ENCODE assay signal across 1 cellular context in the genomic region with DNA sequence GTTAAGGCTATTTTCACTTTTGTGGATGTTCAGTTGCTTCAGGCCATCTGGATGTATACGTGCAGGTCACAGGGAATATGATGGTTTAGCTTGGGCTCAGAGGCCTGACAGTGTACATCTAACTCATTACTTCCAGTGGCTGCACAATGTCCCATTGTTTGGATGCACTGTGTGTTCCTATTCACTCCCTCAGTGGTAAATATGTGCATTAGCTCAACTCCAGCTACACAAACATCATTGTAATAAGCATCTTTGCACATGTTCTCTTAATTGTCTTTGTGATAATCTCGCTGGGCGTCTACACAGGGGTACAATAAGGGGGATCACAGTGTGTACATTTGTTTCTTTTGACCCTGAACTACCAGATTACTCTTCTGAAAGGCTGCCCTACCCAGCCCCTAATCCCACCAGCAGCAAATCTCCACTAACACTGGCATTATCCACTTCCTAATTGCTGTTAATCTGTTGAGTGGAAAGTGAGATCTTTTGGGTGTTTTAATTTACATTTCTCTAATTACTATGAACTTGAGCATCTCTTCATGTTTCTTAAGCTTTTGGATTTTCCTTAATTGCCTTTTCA.
TF ChIP-seq lines count a peak whose summit lies in the region.

No MANE protein-coding gene starts in this region.

TF ChIP-seq in HepG2, 621 proteins besides CTCF, POLR2A, EP300 and RAD21 (continued from another document and continues in another):
- TF ChIP-seq DMTF1 (CRISPR knock-in tag; IDR thresholded peaks at IDR 0.05), result no peak
- TF ChIP-seq NR2F6 (IDR thresholded peaks at IDR 0.05), result 0 out of 2 replicates have a peak, but pooled peaks have one; percentile 16
- no peak; the same call in 1 of the 2 replicates for TF ChIP-seq NR2F6 (CRISPR knock-in tag; IDR thresholded peaks at IDR 0.05)
- no peak for TF ChIP-seq HES4 (CRISPR knock-in tag; IDR thresholded peaks at IDR 0.05; ENCODE audit: borderline replicate concordance)
- TF ChIP-seq SP140L (CRISPR knock-in tag; IDR thresholded peaks at IDR 0.05; ENCODE audit: borderline replicate concordance), result no peak
- no peak for TF ChIP-seq CENPBD1 (CRISPR knock-in tag; IDR thresholded peaks at IDR 0.05; ENCODE audit: borderline replicate concordance, low read depth)
- no peak for TF ChIP-seq ZSCAN31 (CRISPR knock-in tag; IDR thresholded peaks at IDR 0.05; ENCODE audit: low read depth)
- TF ChIP-seq GATAD2A (CRISPR knock-in tag; IDR thresholded peaks at IDR 0.05), result peak; percentile 58; the same call in 1 of the 2 replicates
- TF ChIP-seq SNAI1 (CRISPR knock-in tag; IDR thresholded peaks at IDR 0.05; ENCODE audit: borderline replicate concordance), result no peak
- TF ChIP-seq TCF7 (IDR thresholded peaks at IDR 0.05; ENCODE audit: low read depth), result no peak; the same call in 1 of the 2 replicates
- TF ChIP-seq, protein P1, sequence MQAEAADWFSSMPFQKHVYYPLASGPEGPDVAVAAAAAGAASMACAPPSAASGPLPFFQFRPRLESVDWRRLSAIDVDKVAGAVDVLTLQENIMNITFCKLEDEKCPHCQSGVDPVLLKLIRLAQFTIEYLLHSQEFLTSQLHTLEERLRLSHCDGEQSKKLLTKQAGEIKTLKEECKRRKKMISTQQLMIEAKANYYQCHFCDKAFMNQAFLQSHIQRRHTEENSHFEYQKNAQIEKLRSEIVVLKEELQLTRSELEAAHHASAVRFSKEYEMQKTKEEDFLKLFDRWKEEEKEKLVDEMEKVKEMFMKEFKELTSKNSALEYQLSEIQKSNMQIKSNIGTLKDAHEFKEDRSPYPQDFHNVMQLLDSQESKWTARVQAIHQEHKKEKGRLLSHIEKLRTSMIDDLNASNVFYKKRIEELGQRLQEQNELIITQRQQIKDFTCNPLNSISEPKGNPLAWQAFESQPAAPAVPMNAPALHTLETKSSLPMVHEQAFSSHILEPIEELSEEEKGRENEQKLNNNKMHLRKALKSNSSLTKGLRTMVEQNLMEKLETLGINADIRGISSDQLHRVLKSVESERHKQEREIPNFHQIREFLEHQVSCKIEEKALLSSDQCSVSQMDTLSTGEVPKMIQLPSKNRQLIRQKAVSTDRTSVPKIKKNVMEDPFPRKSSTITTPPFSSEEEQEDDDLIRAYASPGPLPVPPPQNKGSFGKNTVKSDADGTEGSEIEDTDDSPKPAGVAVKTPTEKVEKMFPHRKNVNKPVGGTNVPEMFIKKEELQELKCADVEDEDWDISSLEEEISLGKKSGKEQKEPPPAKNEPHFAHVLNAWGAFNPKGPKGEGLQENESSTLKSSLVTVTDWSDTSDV (CRISPR knock-in tag; IDR thresholded peaks at IDR 0.05), result no peak
- TF ChIP-seq DNMT1 (CRISPR knock-in tag; IDR thresholded peaks at IDR 0.05), result no peak
- no peak for TF ChIP-seq ZNF329 (CRISPR knock-in tag; IDR thresholded peaks at IDR 0.05; ENCODE audit: low read depth)
- TF ChIP-seq ZNF547 (CRISPR knock-in tag; IDR thresholded peaks at IDR 0.05), result no peak
- no peak for TF ChIP-seq FOXK2 (IDR thresholded peaks at IDR 0.05)
- no peak for TF ChIP-seq AGO2 (optimal IDR thresholded peaks at IDR 0.05; ENCODE audit: low read depth, low read length)
- TF ChIP-seq BHLHE40 (IDR thresholded peaks at IDR 0.05; ENCODE audit: low read length), result peak; percentile 43; the same call in 1 of the 2 replicates
- TF ChIP-seq, protein P2, sequence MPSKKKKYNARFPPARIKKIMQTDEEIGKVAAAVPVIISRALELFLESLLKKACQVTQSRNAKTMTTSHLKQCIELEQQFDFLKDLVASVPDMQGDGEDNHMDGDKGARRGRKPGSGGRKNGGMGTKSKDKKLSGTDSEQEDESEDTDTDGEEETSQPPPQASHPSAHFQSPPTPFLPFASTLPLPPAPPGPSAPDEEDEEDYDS (CRISPR knock-in tag; IDR thresholded peaks at IDR 0.05), result 0 out of 2 replicates have a peak, but pooled peaks have one; percentile 30
- TF ChIP-seq SMAD3 (CRISPR knock-in tag; IDR thresholded peaks at IDR 0.05), result no peak
- peak; percentile 42; the same call in 1 of the 2 replicates for TF ChIP-seq PITX1 (CRISPR knock-in tag; IDR thresholded peaks at IDR 0.05)
- TF ChIP-seq, protein P3, sequence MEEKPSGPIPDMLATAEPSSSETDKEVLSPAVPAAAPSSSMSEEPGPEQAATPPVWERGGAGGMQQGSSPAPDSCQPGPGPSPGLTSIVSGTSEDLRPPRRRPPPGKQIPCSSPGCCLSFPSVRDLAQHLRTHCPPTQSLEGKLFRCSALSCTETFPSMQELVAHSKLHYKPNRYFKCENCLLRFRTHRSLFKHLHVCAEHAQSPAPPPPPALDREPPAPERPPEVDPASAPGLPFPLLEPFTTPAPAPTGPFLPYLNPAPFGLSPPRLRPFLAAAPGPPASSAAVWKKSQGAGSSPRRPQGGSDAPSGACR (CRISPR knock-in tag; IDR thresholded peaks at IDR 0.05), result no peak
- no peak for TF ChIP-seq ZNF180 (CRISPR knock-in tag; IDR thresholded peaks at IDR 0.05; ENCODE audit: borderline replicate concordance, low read depth)
- TF ChIP-seq SAP130 (CRISPR knock-in tag; IDR thresholded peaks at IDR 0.05; ENCODE audit: low read depth), result peak; percentile 45
- TF ChIP-seq SOX5 (CRISPR knock-in tag; IDR thresholded peaks at IDR 0.05; ENCODE audit: borderline replicate concordance), result peak; percentile 99
- TF ChIP-seq FOXP1 (IDR thresholded peaks at IDR 0.05), result peak; percentile 83
- peak; percentile 94 for TF ChIP-seq FOXP1 (CRISPR knock-in tag; IDR thresholded peaks at IDR 0.05)
- no peak for TF ChIP-seq AHDC1 (CRISPR knock-in tag; IDR thresholded peaks at IDR 0.05; ENCODE audit: borderline replicate concordance)
- TF ChIP-seq, protein P4, sequence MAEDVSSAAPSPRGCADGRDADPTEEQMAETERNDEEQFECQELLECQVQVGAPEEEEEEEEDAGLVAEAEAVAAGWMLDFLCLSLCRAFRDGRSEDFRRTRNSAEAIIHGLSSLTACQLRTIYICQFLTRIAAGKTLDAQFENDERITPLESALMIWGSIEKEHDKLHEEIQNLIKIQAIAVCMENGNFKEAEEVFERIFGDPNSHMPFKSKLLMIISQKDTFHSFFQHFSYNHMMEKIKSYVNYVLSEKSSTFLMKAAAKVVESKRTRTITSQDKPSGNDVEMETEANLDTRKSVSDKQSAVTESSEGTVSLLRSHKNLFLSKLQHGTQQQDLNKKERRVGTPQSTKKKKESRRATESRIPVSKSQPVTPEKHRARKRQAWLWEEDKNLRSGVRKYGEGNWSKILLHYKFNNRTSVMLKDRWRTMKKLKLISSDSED (CRISPR knock-in tag; IDR thresholded peaks at IDR 0.05), result no peak
- no peak for TF ChIP-seq YY1 (IDR thresholded peaks at IDR 0.05; ENCODE audit: insufficient read depth, insufficient replicate concordance, low read depth, low read length)
- TF ChIP-seq ETV5 (CRISPR knock-in tag; IDR thresholded peaks at IDR 0.05; ENCODE audit: borderline replicate concordance), result peak; percentile 28; the same call in 1 of the 2 replicates
- TF ChIP-seq ZNF251 (CRISPR knock-in tag; IDR thresholded peaks at IDR 0.05), result no peak
- no peak for TF ChIP-seq ZHX1 (CRISPR knock-in tag; IDR thresholded peaks at IDR 0.05; ENCODE audit: low read depth)
- TF ChIP-seq MAFG (CRISPR knock-in tag; IDR thresholded peaks at IDR 0.05), result no peak
- no peak for TF ChIP-seq ZNF678 (CRISPR knock-in tag; IDR thresholded peaks at IDR 0.05)
- TF ChIP-seq IKZF4 (CRISPR knock-in tag; IDR thresholded peaks at IDR 0.05; ENCODE audit: borderline replicate concordance, low read depth, not compliant biosample characterization), result no peak
- no peak for TF ChIP-seq PAF1 (CRISPR knock-in tag; IDR thresholded peaks at IDR 0.05)
- TF ChIP-seq KLF16 (CRISPR knock-in tag; IDR thresholded peaks at IDR 0.05), result peak in 1 of 2 experiments; percentile 28; a peak in 1 of 4 replicates
- no peak for TF ChIP-seq ZNF704 (CRISPR knock-in tag; IDR thresholded peaks at IDR 0.05; ENCODE audit: borderline replicate concordance)
- no peak for TF ChIP-seq ZNF510 (CRISPR knock-in tag; IDR thresholded peaks at IDR 0.05; ENCODE audit: low read depth)
- no peak for TF ChIP-seq SALL2 (CRISPR knock-in tag; IDR thresholded peaks at IDR 0.05)
